8 cellular contexts compared by ENCODE assay signal in the genomic region with DNA sequence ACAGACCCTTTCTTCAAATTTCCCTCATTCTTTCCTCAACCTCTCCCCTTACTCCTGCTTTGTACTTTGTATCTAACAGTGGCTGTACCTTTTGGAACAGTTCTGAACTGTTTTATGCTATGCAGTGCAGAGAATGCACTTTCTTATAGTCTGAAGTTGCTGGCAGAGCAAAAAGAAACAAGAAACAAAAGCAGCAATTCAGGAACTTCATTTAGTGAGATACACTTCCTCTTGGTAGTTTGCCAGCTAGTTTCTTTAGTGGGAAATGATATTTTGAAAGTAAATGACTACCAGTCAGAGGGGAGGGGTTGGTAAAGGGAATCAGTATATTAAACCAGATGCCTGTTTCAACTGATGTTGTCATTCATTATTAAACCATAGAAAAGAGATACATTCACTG. TPM values are rescaled to one million over a fixed set of nuclear protein-coding genes. Genes with fewer than 3 reads are reported as not detected.
A peak's percentile ranks its signal among the peaks of the same experiment; 100 is the strongest.
DNase-seq lines count a peak whose midpoint lies in the region; ATAC-seq and TF ChIP-seq lines count a peak whose summit lies in the region.

No MANE protein-coding gene starts in this region.

- peak overlapping the region; percentile 35 for H2AFZ ChIP-seq in KMS-11 (ENCODE audit: low read depth)
- H2AFZ ChIP-seq in hepatocyte, result peak overlapping the region; percentile 34

- H3K9me3 ChIP-seq in hepatocyte (ENCODE audit: low read depth), result no peaks in the 10 kb centered on the region

- H3K27me3 ChIP-seq in KMS-11 (ENCODE audit: insufficient read depth, low read depth), result no peaks in the 10 kb centered on the region
- no peaks in the 10 kb centered on the region for H3K27me3 ChIP-seq in hepatocyte

- H3K9me3 Mint-ChIP-seq in activated CD8-positive, alpha-beta T cell treated with anti-CD3 and anti-CD28 coated beads, Interleukin-2, amount 10 ng/mL, durations not matched to agents 7 days and 5 days (ENCODE audit: insufficient read depth), result no peaks in the 10 kb centered on the region
- peaks cover 9% of the 10 kb centered on the region for H3K9me3 Mint-ChIP-seq in type B pancreatic cell

- peaks cover 70% of the 10 kb centered on the region for H3K4me1 Mint-ChIP-seq in activated CD8-positive, alpha-beta T cell treated with anti-CD3 and anti-CD28 coated beads, Interleukin-2, amount 10 ng/mL, durations not matched to agents 7 days and 5 days (ENCODE audit: low read depth)
- H3K4me1 Mint-ChIP-seq in type B pancreatic cell (ENCODE audit: unreplicated experiment), result peaks cover 34% of the 10 kb centered on the region

- CTCF ChIA-PET in activated CD8-positive, alpha-beta T cell treated with anti-CD3 and anti-CD28 coated beads, Interleukin-2, amount 10 ng/mL, durations not matched to agents 7 days and 5 days (lab: Charles Lee), result interaction anchor here (1.0 to 2.5 kb wide), 4 partner anchors 35 to 48 kb away, joined by 3 to 7 read pairs (median 4); no protein-coding TSS in a partner anchor

- TF ChIP-seq CTCF in KMS-11 (conservative IDR thresholded peaks at IDR 0.05; ENCODE audit: low read depth, low read length) (no peak), hepatocyte (IDR thresholded peaks at IDR 0.05; ENCODE audit: poor library complexity) (no peak), type B pancreatic cell (conservative IDR thresholded peaks at IDR 0.05) (no peak)

- no peak overlapping the region for H3K4me3 ChIP-seq in KMS-11 (IDR thresholded peaks at IDR 0.05; ENCODE audit: insufficient read depth, low read depth, low read length)
- no peak overlapping the region for H3K4me3 ChIP-seq in hepatocyte

- H4K20me1 ChIP-seq in KMS-11 (ENCODE audit: insufficient read depth), result no peaks in the 10 kb centered on the region
- no peaks in the 10 kb centered on the region for H4K20me1 ChIP-seq in hepatocyte (ENCODE audit: insufficient read depth, poor library complexity, severe bottlenecking)

- DNase-seq in COLO829 (ENCODE audit: low spot score) (peak; percentile 93), hepatocyte (ENCODE audit: low spot score) (peak; percentile 54), type B pancreatic cell (ENCODE audit: extremely low spot score, unreplicated experiment) (no peak), SHP77 (lab: John Stamatoyannopoulos, UW) (no peak)
- no peak for DNase-seq in activated CD8-positive, alpha-beta T cell treated with anti-CD3 and anti-CD28 coated beads, Interleukin-2, amount 10 ng/mL, durations not matched to agents 7 days and 5 days
- no peak for DNase-seq in activated CD4-positive, alpha-beta T cell treated with anti-CD3 and anti-CD28 coated beads, Interleukin-2, amount 50 U/mL, for 4 hours

- peak; percentile 47 for ATAC-seq in GM19397 (IDR thresholded peaks at IDR 0.05; ENCODE audit: unreplicated experiment)
- ATAC-seq in activated CD8-positive, alpha-beta T cell treated with anti-CD3 and anti-CD28 coated beads, Interleukin-2, amount 10 ng/mL, durations not matched to agents 7 days and 5 days, result peak; percentile 16

- peak overlapping the region; percentile 93 for H3K27ac Mint-ChIP-seq in activated CD8-positive, alpha-beta T cell treated with anti-CD3 and anti-CD28 coated beads, Interleukin-2, amount 10 ng/mL, durations not matched to agents 7 days and 5 days
- peak overlapping the region; percentile 95 for H3K27ac Mint-ChIP-seq in type B pancreatic cell

- peaks cover 5% of the 10 kb centered on the region for H3K36me3 Mint-ChIP-seq in activated CD8-positive, alpha-beta T cell treated with anti-CD3 and anti-CD28 coated beads, Interleukin-2, amount 10 ng/mL, durations not matched to agents 7 days and 5 days (ENCODE audit: low read depth)
- peaks cover 4% of the 10 kb centered on the region for H3K36me3 Mint-ChIP-seq in type B pancreatic cell

- H3K36me3 ChIP-seq in KMS-11 (ENCODE audit: insufficient read depth) (no peaks in the 10 kb centered on the region), hepatocyte (replicated peaks; ENCODE audit: insufficient read depth, low read depth) (no peaks in the 10 kb centered on the region)

- peak overlapping the region; percentile 57 for H3K4me3 Mint-ChIP-seq in activated CD8-positive, alpha-beta T cell treated with anti-CD3 and anti-CD28 coated beads, Interleukin-2, amount 10 ng/mL, durations not matched to agents 7 days and 5 days
- peak overlapping the region; percentile 8 for H3K4me3 Mint-ChIP-seq in type B pancreatic cell

- H3K27ac ChIP-seq in KMS-11 (peak overlapping the region; percentile 85), hepatocyte (peak overlapping the region; percentile 71)

- POLR2A ChIA-PET in activated CD8-positive, alpha-beta T cell treated with anti-CD3 and anti-CD28 coated beads, Interleukin-2, amount 10 ng/mL, durations not matched to agents 7 days and 5 days (lab: Charles Lee), result interaction anchor here (0.6 to 9.6 kb wide), 6 partner anchors 13 to 61 kb away, joined by 3 to 93 read pairs (median 6); partner anchors contain the start of gene CHD2

- peak overlapping the region; percentile 91 for H3K4me2 ChIP-seq in KMS-11
- peak overlapping the region; percentile 45 for H3K4me2 ChIP-seq in hepatocyte

- H3K79me2 ChIP-seq in KMS-11 (ENCODE audit: insufficient read depth, low read depth) (no peaks in the 10 kb centered on the region), hepatocyte (no peaks in the 10 kb centered on the region)

- H3K27me3 Mint-ChIP-seq in activated CD8-positive, alpha-beta T cell treated with anti-CD3 and anti-CD28 coated beads, Interleukin-2, amount 10 ng/mL, durations not matched to agents 7 days and 5 days (ENCODE audit: low read depth), result no peaks in the 10 kb centered on the region
- no peaks in the 10 kb centered on the region for H3K27me3 Mint-ChIP-seq in type B pancreatic cell

- H3K4me1 ChIP-seq in KMS-11 (ENCODE audit: low read depth, poor library complexity, severe bottlenecking) (peaks cover 40% of the 10 kb centered on the region), hepatocyte (ENCODE audit: insufficient read depth) (no peaks in the 10 kb centered on the region)

- no peaks in the 10 kb centered on the region for H3K9me2 ChIP-seq in hepatocyte (replicated peaks; ENCODE audit: insufficient read depth)

- H3K9ac ChIP-seq in KMS-11, result peak overlapping the region; percentile 28; the same call in 1 of the 2 replicates

RNA-seq across cellular contexts. Expression of gene CHD2, which starts 55.0 kb away (rescaled TPM):
- total RNA-seq in activated CD8-positive, alpha-beta T cell treated with anti-CD3 and anti-CD28 coated beads, Interleukin-2, amount 10 ng/mL, durations not matched to agents 7 days and 5 days, result 100 to 1,000 TPM; 137 to 144 TPM
- total RNA-seq in hepatocyte (101 and 133 TPM in 2 replicates), type B pancreatic cell (ENCODE audit: low replicate concordance) (123 and 135 TPM in 2 replicates)
- polyA plus RNA-seq in hepatocyte, result 49.3 and 68.3 TPM in 2 replicates

Comparison
In these comparisons a context has a peak if more than half of its experiments do, and no peak if none do; other contexts are left out.
1. DNase-seq: peak in COLO829 (single experiment) and hepatocyte (single experiment); none in activated CD8-positive, alpha-beta T cell treated with anti-CD3 and anti-CD28 coated beads, Interleukin-2, amount 10 ng/mL, durations not matched to agents 7 days and 5 days (single experiment), type B pancreatic cell (single experiment), SHP77 (0 of 2) and activated CD4-positive, alpha-beta T cell treated with anti-CD3 and anti-CD28 coated beads, Interleukin-2, amount 50 U/mL, for 4 hours (0 of 2).